8 cellular contexts compared by ENCODE assay signal in genomic region chr22:20702546-20703413, GRCh38.
DNase-seq lines count a peak whose midpoint lies in the region; ATAC-seq and TF ChIP-seq lines count a peak whose summit lies in the region.
"Not testable (repeated sequence)": the region's sequence is repeated elsewhere in the genome, so short reads cannot be mapped to it uniquely, and the experiment has no call there.

No MANE protein-coding gene starts in this region.

- H3K4me1 Mint-ChIP-seq in activated T-helper 17 cell treated with anti-CD3 and anti-CD28 coated beads, Interleukin-2, amount 50 U/mL, for 72 hours: not testable (repeated sequence)
- H3K4me1 Mint-ChIP-seq in nephron progenitor cell: peaks cover 14% of the 10 kb centered on the region

- H3K4me3 Mint-ChIP-seq in activated T-helper 17 cell treated with anti-CD3 and anti-CD28 coated beads, Interleukin-2, amount 50 U/mL, for 72 hours: peak overlapping the region; percentile 84
- H3K4me3 Mint-ChIP-seq in nephron progenitor cell: peak overlapping the region; percentile 90

- H3K27me3 Mint-ChIP-seq in activated T-helper 17 cell treated with anti-CD3 and anti-CD28 coated beads, Interleukin-2, amount 50 U/mL, for 72 hours: not testable (repeated sequence)
- peaks cover 59% of the 10 kb centered on the region for H3K27me3 Mint-ChIP-seq in nephron progenitor cell (ENCODE audit: low read depth, poor library complexity)

- peak overlapping the region; percentile 51 for H3K4me3 ChIP-seq in LNCaP clone FGC (ENCODE audit: low read depth, low read length)
- peak overlapping the region; percentile 70 for H3K4me3 ChIP-seq in fibroblast of the aortic adventitia (ENCODE audit: low read depth, low read length)

- peak; percentile 84 for ATAC-seq in activated T-helper 17 cell treated with anti-CD3 and anti-CD28 coated beads, Interleukin-2, amount 50 U/mL, for 72 hours (replicated peaks)
- ATAC-seq in stimulated activated naive CD8-positive, alpha-beta T cell treated with anti-CD3 and anti-CD28 coated beads, Interleukin-15, Interleukin-2, amounts not matched to agents 100 U/mL and 50 U/mL, for 24 hours: peak; percentile 86

- peak overlapping the region; percentile 88 for H3K27ac Mint-ChIP-seq in activated T-helper 17 cell treated with anti-CD3 and anti-CD28 coated beads, Interleukin-2, amount 50 U/mL, for 72 hours
- peak overlapping the region; percentile 99 for H3K27ac Mint-ChIP-seq in nephron progenitor cell

- DNase-seq in EH (ENCODE audit: low read depth) (peak; percentile 93), H4 (ENCODE audit: low spot score) (peak; percentile 82), LNCaP clone FGC (ENCODE audit: low read depth) (peak; percentile 88), RPMI7951 (ENCODE audit: low read depth) (peak; percentile 75), fibroblast of the aortic adventitia (ENCODE audit: low read depth) (peak; percentile 89), nephron progenitor cell (peak; percentile 99)
- peak; percentile 98 for DNase-seq in stimulated activated naive CD8-positive, alpha-beta T cell treated with anti-CD3 and anti-CD28 coated beads, Interleukin-15, Interleukin-2, amounts not matched to agents 100 U/mL and 50 U/mL, for 24 hours

- not testable (repeated sequence) for H3K9me3 Mint-ChIP-seq in activated T-helper 17 cell treated with anti-CD3 and anti-CD28 coated beads, Interleukin-2, amount 50 U/mL, for 72 hours; nephron progenitor cell

- TF ChIP-seq CTCF in LNCaP clone FGC (IDR thresholded peaks at IDR 0.05; ENCODE audit: control insufficient read depth, extremely low read depth, insufficient read depth); fibroblast of the aortic adventitia (IDR thresholded peaks at IDR 0.05; ENCODE audit: insufficient read depth, low read length); nephron progenitor cell (IDR thresholded peaks at IDR 0.05): not testable (repeated sequence)

- not testable (repeated sequence) for H3K36me3 Mint-ChIP-seq in activated T-helper 17 cell treated with anti-CD3 and anti-CD28 coated beads, Interleukin-2, amount 50 U/mL, for 72 hours (ENCODE audit: low read depth)
- peaks cover 10% of the 10 kb centered on the region for H3K36me3 Mint-ChIP-seq in nephron progenitor cell (ENCODE audit: low read depth)

Comparison
In these comparisons a context has a peak if more than half of its experiments do, and no peak if none do; other contexts are left out.
1. Peak in every context shown above with its lines: DNase-seq, ATAC-seq and H3K4me3 ChIP-seq.